In genomic region chr6:47780510-47781356, GRCh38 we compare ENCODE assay signal across 1 cellular context.
TF ChIP-seq lines count a peak whose summit lies in the region.

No MANE protein-coding gene starts in this region.

TF ChIP-seq in HepG2, 621 proteins besides CTCF, POLR2A, EP300 and RAD21 (continued from another document):
- TF ChIP-seq HMGXB4 (CRISPR knock-in tag; IDR thresholded peaks at IDR 0.05; ENCODE audit: borderline replicate concordance in 1 of 2, low read depth in 1 of 2) (peak in 1 of 2 experiments; percentile 23; a peak in 1 of 4 replicates), ZNF710 (CRISPR knock-in tag; IDR thresholded peaks at IDR 0.05; ENCODE audit: borderline replicate concordance) (no peak), ZNF572 (CRISPR knock-in tag; IDR thresholded peaks at IDR 0.05) (0 out of 2 replicates have a peak, but pooled peaks have one; percentile 30), JARID2 (CRISPR knock-in tag; IDR thresholded peaks at IDR 0.05; ENCODE audit: insufficient replicate concordance) (no peak), HNRNPH1 (optimal IDR thresholded peaks at IDR 0.05; ENCODE audit: low read depth, low read length) (no peak), ZNF766 (CRISPR knock-in tag; IDR thresholded peaks at IDR 0.05; ENCODE audit: borderline replicate concordance) (no peak), ZMYM4 (CRISPR knock-in tag; IDR thresholded peaks at IDR 0.05) (0 out of 2 replicates have a peak, but pooled peaks have one; percentile 21), ZNF296 (CRISPR knock-in tag; conservative IDR thresholded peaks at IDR 0.05) (no peak), BCL6 (CRISPR knock-in tag; IDR thresholded peaks at IDR 0.05) (0 out of 2 replicates have a peak, but pooled peaks have one; percentile 23), ZNF317 (CRISPR knock-in tag; IDR thresholded peaks at IDR 0.05) (no peak), ISL2 (CRISPR knock-in tag; IDR thresholded peaks at IDR 0.05) (no peak), ZNF703 (CRISPR knock-in tag; IDR thresholded peaks at IDR 0.05; ENCODE audit: borderline replicate concordance) (no peak), JUND (CRISPR knock-in tag; IDR thresholded peaks at IDR 0.05) (no peak), ZNF576 (CRISPR knock-in tag; IDR thresholded peaks at IDR 0.05) (no peak), SP1 (IDR thresholded peaks at IDR 0.05) (no peak), SP1 (CRISPR knock-in tag; IDR thresholded peaks at IDR 0.05) (no peak), PRMT3 (CRISPR knock-in tag; IDR thresholded peaks at IDR 0.05; ENCODE audit: borderline replicate concordance, low read depth) (no peak), IRF2 (CRISPR knock-in tag; IDR thresholded peaks at IDR 0.05) (0 out of 2 replicates have a peak, but pooled peaks have one; percentile 41), ZNF224 (CRISPR knock-in tag; IDR thresholded peaks at IDR 0.05) (no peak), ZNF773 (CRISPR knock-in tag; IDR thresholded peaks at IDR 0.05; ENCODE audit: borderline replicate concordance) (no peak), SYNCRIP (IDR thresholded peaks at IDR 0.05; ENCODE audit: insufficient read depth, low read depth, low read length) (no peak), FOXJ3 (CRISPR knock-in tag; IDR thresholded peaks at IDR 0.05; ENCODE audit: borderline replicate concordance) (no peak), POLR2AphosphoS5 (IDR thresholded peaks at IDR 0.05; ENCODE audit: low read depth, low read length) (no peak), CBX5 (CRISPR knock-in tag; IDR thresholded peaks at IDR 0.05; ENCODE audit: borderline replicate concordance) (no peak), MTF2 (CRISPR knock-in tag; IDR thresholded peaks at IDR 0.05; ENCODE audit: borderline replicate concordance) (no peak), ZNF746 (CRISPR knock-in tag; IDR thresholded peaks at IDR 0.05) (no peak), ZNF354B (CRISPR knock-in tag; IDR thresholded peaks at IDR 0.05) (0 out of 2 replicates have a peak, but pooled peaks have one; percentile 45), ZNF335 (CRISPR knock-in tag; IDR thresholded peaks at IDR 0.05) (no peak), ZNF513 (CRISPR knock-in tag; conservative IDR thresholded peaks at IDR 0.05) (no peak), ZNF160 (CRISPR knock-in tag; IDR thresholded peaks at IDR 0.05) (no peak), LCORL (IDR thresholded peaks at IDR 0.05) (no peak), LCORL (CRISPR knock-in tag; IDR thresholded peaks at IDR 0.05) (0 out of 2 replicates have a peak, but pooled peaks have one; percentile 25), FOXA3 (CRISPR knock-in tag; IDR thresholded peaks at IDR 0.05) (no peak), TRAFD1 (CRISPR knock-in tag; IDR thresholded peaks at IDR 0.05; ENCODE audit: borderline replicate concordance) (no peak), ZNF12 (CRISPR knock-in tag; IDR thresholded peaks at IDR 0.05) (no peak), ZNF704 (CRISPR knock-in tag; IDR thresholded peaks at IDR 0.05; ENCODE audit: borderline replicate concordance) (no peak), ZBTB10 (CRISPR knock-in tag; IDR thresholded peaks at IDR 0.05; ENCODE audit: borderline replicate concordance) (no peak), ZBTB43 (CRISPR knock-in tag; conservative IDR thresholded peaks at IDR 0.05) (no peak), ZNF292 (CRISPR knock-in tag; IDR thresholded peaks at IDR 0.05; ENCODE audit: borderline replicate concordance, low read depth) (no peak), ZFP36 (IDR thresholded peaks at IDR 0.05; ENCODE audit: borderline replicate concordance, low read depth, low read length, partially characterized antibody) (no peak), TOPORS (CRISPR knock-in tag; IDR thresholded peaks at IDR 0.05) (no peak), TARDBP (CRISPR knock-in tag; IDR thresholded peaks at IDR 0.05) (no peak), ZNF44 (CRISPR knock-in tag; IDR thresholded peaks at IDR 0.05) (no peak), CENPT (CRISPR knock-in tag; IDR thresholded peaks at IDR 0.05; ENCODE audit: low read depth) (no peak), ZNF792 (CRISPR knock-in tag; IDR thresholded peaks at IDR 0.05) (no peak), HNF1B (CRISPR knock-in tag; IDR thresholded peaks at IDR 0.05) (0 out of 2 replicates have a peak, but pooled peaks have one; percentile 19), GMEB1 (CRISPR knock-in tag; IDR thresholded peaks at IDR 0.05; ENCODE audit: borderline replicate concordance) (no peak), RFXANK (CRISPR knock-in tag; IDR thresholded peaks at IDR 0.05) (no peak), ZNF207 (IDR thresholded peaks at IDR 0.05; ENCODE audit: borderline replicate concordance) (no peak)
TF ChIP-seq in HepG2: peak in this region for 15.
